ENCODE assay signal across 13 cellular contexts in the genomic region with DNA sequence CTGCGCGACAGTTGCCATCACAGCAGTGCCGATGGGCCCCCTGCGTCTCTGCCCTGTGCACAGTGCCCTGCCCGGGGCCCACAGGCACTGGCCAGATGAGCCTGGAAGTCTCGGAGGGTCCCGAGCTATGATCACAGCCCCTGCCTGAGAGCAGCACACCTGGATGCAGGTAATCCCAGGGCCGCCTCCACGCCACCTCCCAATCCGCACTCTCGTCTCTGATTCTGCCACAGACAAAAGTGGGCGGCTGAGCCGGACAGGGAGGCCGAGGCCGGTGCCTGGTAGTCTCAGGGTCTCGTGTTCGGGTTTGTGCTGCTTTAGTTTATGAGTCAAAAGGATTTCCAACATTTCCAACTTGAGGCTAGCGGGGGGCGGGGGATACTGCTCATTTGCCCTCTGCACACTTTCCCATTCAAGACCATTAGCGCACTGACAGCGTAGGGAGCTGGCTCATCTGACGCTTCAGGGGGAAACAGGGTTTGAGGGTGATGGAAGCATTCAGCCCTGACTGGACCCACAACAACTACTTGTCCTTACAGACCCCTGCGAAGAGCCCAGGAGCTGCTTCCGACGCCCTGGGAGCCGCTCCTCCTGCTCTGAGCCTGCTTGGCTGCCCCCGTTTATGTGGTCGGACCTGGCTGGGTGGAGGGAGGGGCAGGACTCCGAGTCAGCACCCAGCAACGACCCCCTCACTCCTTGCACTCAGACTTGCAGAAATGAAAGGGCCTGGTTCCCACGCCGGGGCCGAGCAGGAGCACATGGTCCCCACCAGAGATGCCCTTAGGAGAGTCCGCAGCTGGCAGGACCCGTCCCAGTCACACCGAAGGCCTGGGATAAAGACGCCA. TPM values are rescaled to one million over a fixed set of nuclear protein-coding genes. Genes with fewer than 3 reads are reported as not detected.
"Had no signal": no experiment of that assay in that cellular context is flagged by ENCODE, and none has a peak within 500 bp of the region (broad histone marks: within the 10 kb centered on the region; RNA-seq: fewer than 3 reads in every experiment).

No MANE protein-coding gene starts in this region.

- H3K27me3 ChIP-seq: cardiac muscle cell had no signal

- H3K4me1 ChIP-seq: adrenal gland had no signal

- H3K4me3 Mint-ChIP-seq: activated CD4-positive, alpha-beta T cell treated with anti-CD3 and anti-CD28 coated beads, Interleukin-2, amount 10 ng/mL, durations not matched to agents 7 days and 5 days; activated T-cell treated with anti-CD3 and anti-CD28 coated beads, Interleukin-2, amount 50 U/mL, for 4 hours; effector memory CD8-positive, alpha-beta T cell; mesothelial cell of epicardium; neural crest cell; stimulated activated naive CD8-positive, alpha-beta T cell treated with anti-CD3 and anti-CD28 coated beads, Interleukin-15, amount 100 ng/mL, for 72 hours had no signal

- H3K36me3 ChIP-seq: adrenal gland, cardiac muscle cell, esophagus squamous epithelium had no signal

- H3K27ac Mint-ChIP-seq: activated CD4-positive, alpha-beta T cell treated with anti-CD3 and anti-CD28 coated beads, Interleukin-2, amount 10 ng/mL, durations not matched to agents 7 days and 5 days; effector memory CD8-positive, alpha-beta T cell; mesothelial cell of epicardium had no signal

- H3K27me3 Mint-ChIP-seq: activated CD4-positive, alpha-beta T cell treated with anti-CD3 and anti-CD28 coated beads, Interleukin-2, amount 10 ng/mL, durations not matched to agents 7 days and 5 days had no signal

- H3K27ac ChIP-seq: adrenal gland, cardiac muscle cell, esophagus squamous epithelium had no signal

- H3K4me3 ChIP-seq: adrenal gland, cardiac muscle cell, esophagus squamous epithelium had no signal

- H3K9me3 ChIP-seq: adrenal gland, esophagus squamous epithelium had no signal

- ATAC-seq: activated T-cell treated with anti-CD3 and anti-CD28 coated beads, Interleukin-2, amount 50 U/mL, for 4 hours; effector memory CD8-positive, alpha-beta T cell; stimulated activated naive CD8-positive, alpha-beta T cell treated with anti-CD3 and anti-CD28 coated beads, Interleukin-15, amount 100 ng/mL, for 72 hours had no signal

- H3K4me1 Mint-ChIP-seq: mesothelial cell of epicardium, neural crest cell had no signal

- DNase-seq: activated CD4-positive, alpha-beta T cell treated with anti-CD3 and anti-CD28 coated beads, Interleukin-2, amount 10 ng/mL, durations not matched to agents 7 days and 5 days; activated CD8-positive, alpha-beta memory T cell treated with anti-CD3 and anti-CD28 coated beads, Interleukin-2, amount 50 U/mL, for 4 hours; activated naive CD4-positive, alpha-beta T cell treated with anti-CD3 and anti-CD28 coated beads, Interleukin-2, amount 50 U/mL, for 16 hours; activated T-cell treated with anti-CD3 and anti-CD28 coated beads, Interleukin-2, amount 50 U/mL, for 4 hours; adrenal gland; effector memory CD8-positive, alpha-beta T cell; esophagus squamous epithelium; stimulated activated naive CD8-positive, alpha-beta T cell treated with anti-CD3 and anti-CD28 coated beads, Interleukin-15, amount 100 ng/mL, for 72 hours; T1000; trophoblast cell had no signal

- H3K9me3 Mint-ChIP-seq: activated CD4-positive, alpha-beta T cell treated with anti-CD3 and anti-CD28 coated beads, Interleukin-2, amount 10 ng/mL, durations not matched to agents 7 days and 5 days; activated T-cell treated with anti-CD3 and anti-CD28 coated beads, Interleukin-2, amount 50 U/mL, for 4 hours; effector memory CD8-positive, alpha-beta T cell; stimulated activated naive CD8-positive, alpha-beta T cell treated with anti-CD3 and anti-CD28 coated beads, Interleukin-15, amount 100 ng/mL, for 72 hours had no signal

RNA-seq across cellular contexts. Expression of a gene that starts 1.8 kb away (rescaled TPM):
- total RNA-seq: cardiac muscle cell had no signal
